ENCODE assay signal across 1 cellular context in the genomic region with DNA sequence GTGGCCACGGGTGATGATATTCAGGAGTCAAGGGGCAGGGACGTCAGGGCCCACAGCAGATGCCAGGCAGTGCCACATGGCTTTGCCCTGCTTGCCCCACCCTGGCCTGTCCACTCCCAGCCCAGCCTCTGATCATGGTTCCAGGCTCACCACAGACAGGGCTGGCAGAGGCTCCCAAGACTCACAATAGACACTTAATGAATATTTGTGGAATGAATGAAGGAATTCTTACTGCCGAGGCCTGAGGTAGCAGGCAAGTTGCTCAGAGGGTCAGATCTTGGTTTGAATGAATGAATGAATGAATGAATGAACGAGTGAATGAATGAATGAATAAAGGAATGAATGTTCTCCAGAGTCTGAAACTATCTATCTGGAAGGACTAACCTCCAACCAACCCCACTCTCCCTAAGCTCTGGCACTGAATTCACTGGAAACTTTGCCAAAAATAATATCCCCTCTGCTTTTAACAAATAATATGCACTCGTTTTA.
TF ChIP-seq lines count a peak whose summit lies in the region.

No MANE protein-coding gene starts in this region.

TF ChIP-seq in H1, 55 proteins besides CTCF, POLR2A, EP300 and RAD21 (continued from another document):
- TF ChIP-seq CBX5 (IDR thresholded peaks at IDR 0.05; ENCODE audit: low read depth, low read length) (no peak), MAFK (IDR thresholded peaks at IDR 0.05; ENCODE audit: low read depth, low read length) (no peak)
- TF ChIP-seq, protein P1, sequence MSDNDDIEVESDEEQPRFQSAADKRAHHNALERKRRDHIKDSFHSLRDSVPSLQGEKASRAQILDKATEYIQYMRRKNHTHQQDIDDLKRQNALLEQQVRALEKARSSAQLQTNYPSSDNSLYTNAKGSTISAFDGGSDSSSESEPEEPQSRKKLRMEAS (IDR thresholded peaks at IDR 0.05): no peak
TF ChIP-seq in H1: peak in this region for 0.
